Comparison of ENCODE assay signal across 1 cellular context in the genomic region with DNA sequence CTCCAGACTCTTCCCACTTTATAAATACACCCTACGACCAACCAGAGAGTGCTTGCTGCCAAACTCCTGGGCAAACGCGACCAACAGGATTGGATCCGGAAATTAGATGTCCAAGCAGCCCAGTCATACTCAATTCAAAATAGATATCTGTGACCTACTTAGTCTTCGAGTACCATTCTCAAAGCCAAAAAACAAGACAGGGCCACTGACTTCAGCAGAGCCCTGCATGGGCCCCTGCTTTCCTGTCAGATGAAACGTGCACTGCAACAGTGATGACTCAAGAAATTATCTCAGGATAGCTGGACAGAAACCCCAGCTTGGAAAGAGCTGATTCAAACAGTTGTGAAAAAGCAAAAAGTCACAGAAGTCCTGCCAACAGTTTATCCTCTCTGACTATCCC.
TF ChIP-seq lines count a peak whose summit lies in the region.

No MANE protein-coding gene starts in this region.

TF ChIP-seq in IMR-90, 13 proteins besides CTCF, POLR2A, EP300 and RAD21 (continued from another document):
- TF ChIP-seq MXI1 (IDR thresholded peaks at IDR 0.05; ENCODE audit: borderline replicate concordance, low read depth, low read length), result peak; percentile 60
- TF ChIP-seq NFE2L2 (IDR thresholded peaks at IDR 0.05; ENCODE audit: low read depth, low read length), result no peak
- no peak for TF ChIP-seq FOS (IDR thresholded peaks at IDR 0.05; ENCODE audit: low read depth, low read length)
- peak; percentile 50; the same call in 1 of the 2 replicates for TF ChIP-seq MAFK (IDR thresholded peaks at IDR 0.05; ENCODE audit: low read depth, low read length)
- no peak for TF ChIP-seq RCOR1 (IDR thresholded peaks at IDR 0.05; ENCODE audit: insufficient replicate concordance, low read length)
- peak; percentile 9; the same call in 1 of the 2 replicates for TF ChIP-seq CEBPB (IDR thresholded peaks at IDR 0.05; ENCODE audit: low read depth, low read length)
